1 cellular context compared by ENCODE assay signal in the genomic region with DNA sequence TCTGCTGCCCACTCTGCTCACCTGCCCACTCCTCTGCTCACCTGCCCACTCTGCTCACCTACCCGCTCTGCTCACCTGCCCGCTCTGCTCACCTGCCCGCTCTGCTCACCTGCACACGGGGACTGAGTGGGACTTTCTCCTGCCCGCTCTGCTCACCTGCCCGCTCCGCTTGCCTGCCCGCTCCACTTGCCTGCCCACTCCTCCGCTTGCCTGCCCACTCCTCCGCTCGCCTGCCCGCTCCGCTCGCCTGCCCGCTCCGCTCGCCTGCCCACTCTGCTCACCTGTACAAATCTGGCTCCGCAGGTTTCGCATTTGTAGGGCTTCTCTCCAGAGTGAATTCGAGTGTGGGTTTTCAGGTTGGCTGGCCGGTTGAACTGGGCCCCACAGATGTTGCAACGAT.
TF ChIP-seq lines count a peak whose summit lies in the region.

No MANE protein-coding gene starts in this region.

TF ChIP-seq in HepG2, 621 proteins besides CTCF, POLR2A, EP300 and RAD21:
- TF ChIP-seq NFYB (CRISPR knock-in tag; IDR thresholded peaks at IDR 0.05) (no peak), ZNF567 (CRISPR knock-in tag; IDR thresholded peaks at IDR 0.05; ENCODE audit: borderline replicate concordance) (no peak), MAF1 (CRISPR knock-in tag; IDR thresholded peaks at IDR 0.05; ENCODE audit: borderline replicate concordance) (no peak), ZNF687 (CRISPR knock-in tag; IDR thresholded peaks at IDR 0.05) (peak; percentile 28; the same call in 1 of the 2 replicates), ZFAT (CRISPR knock-in tag; conservative IDR thresholded peaks at IDR 0.05) (no peak), ZNF337 (CRISPR knock-in tag; IDR thresholded peaks at IDR 0.05; ENCODE audit: borderline replicate concordance, low read depth) (no peak), MYC (CRISPR knock-in tag; IDR thresholded peaks at IDR 0.05; ENCODE audit: borderline replicate concordance) (no peak), ZNF782 (CRISPR knock-in tag; IDR thresholded peaks at IDR 0.05; ENCODE audit: borderline replicate concordance) (no peak), ERF (CRISPR knock-in tag; IDR thresholded peaks at IDR 0.05) (no peak), MAX (IDR thresholded peaks at IDR 0.05) (no peak), ZNF841 (CRISPR knock-in tag; IDR thresholded peaks at IDR 0.05; ENCODE audit: borderline replicate concordance) (no peak), MAFF (IDR thresholded peaks at IDR 0.05; ENCODE audit: low read depth, low read length) (no peak), ZFX (CRISPR knock-in tag; IDR thresholded peaks at IDR 0.05; ENCODE audit: low read depth) (no peak), RBFOX2 (IDR thresholded peaks at IDR 0.05; ENCODE audit: low read depth, low read length) (peak; percentile 55), PITX1 (CRISPR knock-in tag; IDR thresholded peaks at IDR 0.05) (no peak), FOXK2 (IDR thresholded peaks at IDR 0.05) (no peak), LRRFIP1 (CRISPR knock-in tag; conservative IDR thresholded peaks at IDR 0.05) (no peak), AGO2 (optimal IDR thresholded peaks at IDR 0.05; ENCODE audit: low read depth, low read length) (peak; percentile 96)
- TF ChIP-seq, protein P1, sequence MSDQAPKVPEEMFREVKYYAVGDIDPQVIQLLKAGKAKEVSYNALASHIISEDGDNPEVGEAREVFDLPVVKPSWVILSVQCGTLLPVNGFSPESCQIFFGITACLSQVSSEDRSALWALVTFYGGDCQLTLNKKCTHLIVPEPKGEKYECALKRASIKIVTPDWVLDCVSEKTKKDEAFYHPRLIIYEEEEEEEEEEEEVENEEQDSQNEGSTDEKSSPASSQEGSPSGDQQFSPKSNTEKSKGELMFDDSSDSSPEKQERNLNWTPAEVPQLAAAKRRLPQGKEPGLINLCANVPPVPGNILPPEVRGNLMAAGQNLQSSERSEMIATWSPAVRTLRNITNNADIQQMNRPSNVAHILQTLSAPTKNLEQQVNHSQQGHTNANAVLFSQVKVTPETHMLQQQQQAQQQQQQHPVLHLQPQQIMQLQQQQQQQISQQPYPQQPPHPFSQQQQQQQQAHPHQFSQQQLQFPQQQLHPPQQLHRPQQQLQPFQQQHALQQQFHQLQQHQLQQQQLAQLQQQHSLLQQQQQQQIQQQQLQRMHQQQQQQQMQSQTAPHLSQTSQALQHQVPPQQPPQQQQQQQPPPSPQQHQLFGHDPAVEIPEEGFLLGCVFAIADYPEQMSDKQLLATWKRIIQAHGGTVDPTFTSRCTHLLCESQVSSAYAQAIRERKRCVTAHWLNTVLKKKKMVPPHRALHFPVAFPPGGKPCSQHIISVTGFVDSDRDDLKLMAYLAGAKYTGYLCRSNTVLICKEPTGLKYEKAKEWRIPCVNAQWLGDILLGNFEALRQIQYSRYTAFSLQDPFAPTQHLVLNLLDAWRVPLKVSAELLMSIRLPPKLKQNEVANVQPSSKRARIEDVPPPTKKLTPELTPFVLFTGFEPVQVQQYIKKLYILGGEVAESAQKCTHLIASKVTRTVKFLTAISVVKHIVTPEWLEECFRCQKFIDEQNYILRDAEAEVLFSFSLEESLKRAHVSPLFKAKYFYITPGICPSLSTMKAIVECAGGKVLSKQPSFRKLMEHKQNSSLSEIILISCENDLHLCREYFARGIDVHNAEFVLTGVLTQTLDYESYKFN (CRISPR knock-in tag; conservative IDR thresholded peaks at IDR 0.05) = no peak
- TF ChIP-seq, protein P2, sequence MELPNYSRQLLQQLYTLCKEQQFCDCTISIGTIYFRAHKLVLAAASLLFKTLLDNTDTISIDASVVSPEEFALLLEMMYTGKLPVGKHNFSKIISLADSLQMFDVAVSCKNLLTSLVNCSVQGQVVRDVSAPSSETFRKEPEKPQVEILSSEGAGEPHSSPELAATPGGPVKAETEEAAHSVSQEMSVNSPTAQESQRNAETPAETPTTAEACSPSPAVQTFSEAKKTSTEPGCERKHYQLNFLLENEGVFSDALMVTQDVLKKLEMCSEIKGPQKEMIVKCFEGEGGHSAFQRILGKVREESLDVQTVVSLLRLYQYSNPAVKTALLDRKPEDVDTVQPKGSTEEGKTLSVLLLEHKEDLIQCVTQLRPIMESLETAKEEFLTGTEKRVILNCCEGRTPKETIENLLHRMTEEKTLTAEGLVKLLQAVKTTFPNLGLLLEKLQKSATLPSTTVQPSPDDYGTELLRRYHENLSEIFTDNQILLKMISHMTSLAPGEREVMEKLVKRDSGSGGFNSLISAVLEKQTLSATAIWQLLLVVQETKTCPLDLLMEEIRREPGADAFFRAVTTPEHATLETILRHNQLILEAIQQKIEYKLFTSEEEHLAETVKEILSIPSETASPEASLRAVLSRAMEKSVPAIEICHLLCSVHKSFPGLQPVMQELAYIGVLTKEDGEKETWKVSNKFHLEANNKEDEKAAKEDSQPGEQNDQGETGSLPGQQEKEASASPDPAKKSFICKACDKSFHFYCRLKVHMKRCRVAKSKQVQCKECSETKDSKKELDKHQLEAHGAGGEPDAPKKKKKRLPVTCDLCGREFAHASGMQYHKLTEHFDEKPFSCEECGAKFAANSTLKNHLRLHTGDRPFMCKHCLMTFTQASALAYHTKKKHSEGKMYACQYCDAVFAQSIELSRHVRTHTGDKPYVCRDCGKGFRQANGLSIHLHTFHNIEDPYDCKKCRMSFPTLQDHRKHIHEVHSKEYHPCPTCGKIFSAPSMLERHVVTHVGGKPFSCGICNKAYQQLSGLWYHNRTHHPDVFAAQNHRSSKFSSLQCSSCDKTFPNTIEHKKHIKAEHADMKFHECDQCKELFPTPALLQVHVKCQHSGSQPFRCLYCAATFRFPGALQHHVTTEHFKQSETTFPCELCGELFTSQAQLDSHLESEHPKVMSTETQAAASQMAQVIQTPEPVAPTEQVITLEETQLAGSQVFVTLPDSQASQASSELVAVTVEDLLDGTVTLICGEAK (IDR thresholded peaks at IDR 0.05) = no peak
- TF ChIP-seq, protein P2 (CRISPR knock-in tag; IDR thresholded peaks at IDR 0.05) = no peak
- TF ChIP-seq, protein P3, sequence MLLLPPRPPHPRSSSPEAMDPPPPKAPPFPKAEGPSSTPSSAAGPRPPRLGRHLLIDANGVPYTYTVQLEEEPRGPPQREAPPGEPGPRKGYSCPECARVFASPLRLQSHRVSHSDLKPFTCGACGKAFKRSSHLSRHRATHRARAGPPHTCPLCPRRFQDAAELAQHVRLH (CRISPR knock-in tag; IDR thresholded peaks at IDR 0.05; ENCODE audit: borderline replicate concordance, low read depth) = no peak
TF ChIP-seq in HepG2: peak in this region for 3.
